16 cellular contexts compared by ENCODE assay signal in the genomic region with DNA sequence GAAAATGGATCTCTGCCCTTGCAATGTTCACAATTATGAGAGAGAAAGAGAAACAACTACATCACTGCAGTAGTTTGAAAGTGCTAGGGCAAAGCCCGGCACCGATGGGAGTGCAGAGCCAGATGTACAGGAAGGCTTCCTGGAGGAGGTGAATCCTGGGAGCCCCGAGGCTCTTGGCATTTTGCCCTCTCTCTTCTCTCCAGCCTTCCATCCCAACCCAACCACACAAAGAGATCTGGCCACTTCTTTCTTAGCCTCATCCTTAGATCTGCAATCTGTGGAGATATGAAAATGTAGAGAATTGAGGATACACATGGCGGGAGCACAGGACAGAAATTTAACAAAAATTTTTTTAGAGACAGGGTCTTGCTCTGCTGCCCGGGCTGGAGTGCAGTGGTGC. TPM values are rescaled to one million over a fixed set of nuclear protein-coding genes. Genes with fewer than 3 reads are reported as not detected.
DNase-seq lines count a peak whose midpoint lies in the region; ATAC-seq and TF ChIP-seq lines count a peak whose summit lies in the region.
"Had no signal": no experiment of that assay in that cellular context is flagged by ENCODE, and none has a peak within 500 bp of the region (broad histone marks: within the 10 kb centered on the region; RNA-seq: fewer than 3 reads in every experiment).

No MANE protein-coding gene starts in this region.

- H3K36me3 ChIP-seq in Caco-2 (ENCODE audit: control insufficient read depth, insufficient read depth, low read length) (no peaks in the 10 kb centered on the region), sigmoid colon (no peaks in the 10 kb centered on the region)

- H3K27ac Mint-ChIP-seq in Caco-2 (ENCODE audit: unreplicated experiment) = peak overlapping the region; percentile 30
- H3K27ac Mint-ChIP-seq in nephron = peak overlapping the region; percentile 91 to 97 (median 91)
- H3K27ac Mint-ChIP-seq: B cell; CD4-positive, alpha-beta T cell had no signal

- no peak for TF ChIP-seq CTCF in Caco-2 (IDR thresholded peaks at IDR 0.05; ENCODE audit: insufficient read depth in 1 of 2, low read depth in 1 of 2, low read length in 1 of 2, severe bottlenecking in 1 of 2, unreplicated experiment in 1 of 2)
- no peak for TF ChIP-seq CTCF in nephron (IDR thresholded peaks at IDR 0.05; ENCODE audit: unreplicated experiment in 3 of 3)
- no peak for TF ChIP-seq CTCF in sigmoid colon (IDR thresholded peaks at IDR 0.05)

- TF ChIP-seq EP300 in sigmoid colon (IDR thresholded peaks at IDR 0.05) = no peak

- H3K27me3 ChIP-seq in Caco-2 (replicated peaks; ENCODE audit: control insufficient read depth, insufficient read depth, low read length) (no peaks in the 10 kb centered on the region), sigmoid colon (peaks cover 7 to 20% (median 11%) of the 10 kb centered on the region in 3 donors)

- H3K4me3 ChIP-seq in Caco-2 (ENCODE audit: low read depth, low read length) = no peak overlapping the region
- no peak overlapping the region for H3K4me3 ChIP-seq in sigmoid colon

- H3K27me3 Mint-ChIP-seq in Caco-2 (ENCODE audit: insufficient read depth, unreplicated experiment) = no peaks in the 10 kb centered on the region
- peaks cover 46% of the 10 kb centered on the region for H3K27me3 Mint-ChIP-seq in nephron (ENCODE audit: low read depth)

- H3K4me1 Mint-ChIP-seq in Caco-2 (ENCODE audit: low read depth, unreplicated experiment) (peaks cover 15% of the 10 kb centered on the region), nephron (peaks cover 66% of the 10 kb centered on the region)

- TF ChIP-seq POLR2A in sigmoid colon (IDR thresholded peaks at IDR 0.05) = no peak

- intact Hi-C loops in Caco-2 (cut with micrococcal nuclease; ENCODE audit: unreplicated experiment) (no loop called here), sigmoid colon (cut with DNase I) (no loop called here)

- H3K9me3 ChIP-seq in Caco-2 = no peaks in the 10 kb centered on the region
- H3K9me3 ChIP-seq in sigmoid colon = no peaks in the 10 kb centered on the region

- CTCF ChIA-PET in Caco-2 (lab: Charles Lee) = no interaction called here

- H3K4me3 Mint-ChIP-seq in Caco-2 (ENCODE audit: unreplicated experiment) (no peak overlapping the region), nephron (peak overlapping the region in 1 of 3 experiments; percentile 11)
- H3K4me3 Mint-ChIP-seq: B cell; CD4-positive, alpha-beta T cell; H9 had no signal

- peaks cover 33% of the 10 kb centered on the region for H3K4me1 ChIP-seq in Caco-2
- H3K4me1 ChIP-seq in sigmoid colon = peaks cover 0 to 28% (median 24%) of the 10 kb centered on the region in 4 donors

- ATAC-seq in GM18498 (IDR thresholded peaks at IDR 0.05; ENCODE audit: unreplicated experiment) = no peak
- ATAC-seq in HG03432 (IDR thresholded peaks at IDR 0.05; ENCODE audit: unreplicated experiment) = no peak

- BruUV-seq in Caco-2 (replicated peaks; lab: Mats Ljungman, UMichigan) = no TSS peak

- no peaks in the 10 kb centered on the region for H3K9me3 Mint-ChIP-seq in Caco-2 (ENCODE audit: unreplicated experiment)
- H3K9me3 Mint-ChIP-seq in nephron = no peaks in the 10 kb centered on the region
- H3K9me3 Mint-ChIP-seq: CD4-positive, alpha-beta T cell; H9 had no signal

- WGBS in sigmoid colon, 2 donors = 77 to 90% methylated on average over 5 of the region's 5 CpGs

- H3K27ac ChIP-seq in sigmoid colon = no peak overlapping the region

- POLR2A ChIA-PET in Caco-2 (lab: Charles Lee) = no interaction called here

- H3K36me3 Mint-ChIP-seq in Caco-2 (ENCODE audit: insufficient read depth, unreplicated experiment) (no peaks in the 10 kb centered on the region), nephron (ENCODE audit: low read depth) (no peaks in the 10 kb centered on the region)

- no peak for DNase-seq in Caco-2
- DNase-seq in NCI-H69 (lab: John Stamatoyannopoulos, UW) = peak; percentile 21
- DNase-seq in sigmoid colon = peak; percentile 24
- no peak for DNase-seq in SKM-1 treated with dmso at 0.1 percent for 144 hours (lab: John Stamatoyannopoulos, UW; ENCODE audit: unreplicated experiment)
- DNase-seq: 8988T; ACHN; C1 segment of cervical spinal cord; CD4-positive, alpha-beta T cell; DMS79; H9; Karpas-422 had no signal

RNA-seq across cellular contexts. Expression of a gene that starts 3.3 kb away (rescaled TPM):
- 2.7 and 3.0 TPM in 2 replicates for total RNA-seq in Caco-2 (2022)
- 10 to 100 TPM; 11.8 to 52.1 (median 18.5) TPM for total RNA-seq in sigmoid colon
- polyA plus RNA-seq in sigmoid colon = 10 to 100 TPM in 1 of 3 donors, 1 to 10 TPM in 1, under 1 TPM in 1; 0.46 to 13.6 (median 1.2) TPM
- total RNA-seq: G401 had no signal

Comparison
In these comparisons a context has a peak if more than half of its experiments do, and no peak if none do; other contexts are left out.
1. DNase-seq: peak in NCI-H69 (single experiment) and sigmoid colon (single experiment); none in Caco-2 (0 of 2) and SKM-1 treated with dmso at 0.1 percent for 144 hours (single experiment).